ENCODE assay signal across 1 cellular context in the genomic region with DNA sequence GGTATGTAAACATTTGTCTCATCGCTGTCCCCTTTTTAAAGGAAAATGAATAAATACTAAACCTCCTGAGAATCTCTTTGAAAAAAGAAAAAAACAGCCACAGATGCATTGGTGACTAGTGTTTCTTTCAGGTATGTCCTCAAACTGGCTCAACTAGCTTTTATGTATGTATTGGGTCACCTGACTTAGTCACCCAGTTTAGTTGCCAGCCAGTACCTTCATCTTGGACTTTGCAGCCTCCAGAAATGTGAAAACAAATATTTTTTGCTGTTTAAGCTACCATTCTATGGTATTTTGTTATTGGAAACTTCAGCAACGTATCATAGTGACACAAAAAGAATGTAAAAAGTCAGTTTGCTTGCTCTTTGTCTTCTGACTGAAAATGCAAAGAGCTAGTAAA.
TF ChIP-seq lines count a peak whose summit lies in the region.

No MANE protein-coding gene starts in this region.

TF ChIP-seq in H1, 55 proteins besides CTCF, POLR2A, EP300 and RAD21:
- TF ChIP-seq EZH2 (IDR thresholded peaks at IDR 0.05; ENCODE audit: low read depth, low read length, severe bottlenecking) (no peak), FOSL1 (IDR thresholded peaks at IDR 0.05; ENCODE audit: insufficient read depth, low read depth, low read length) (no peak), EGR1 (IDR thresholded peaks at IDR 0.05; ENCODE audit: borderline replicate concordance, low read depth, low read length) (no peak), ZNF274 (IDR thresholded peaks at IDR 0.05; ENCODE audit: borderline replicate concordance, extremely low read depth, low read length) (no peak), RBBP5 (IDR thresholded peaks at IDR 0.05; ENCODE audit: borderline replicate concordance, low read depth, low read length) (no peak), MAFK (IDR thresholded peaks at IDR 0.05; ENCODE audit: low read depth, low read length) (no peak), SP2 (IDR thresholded peaks at IDR 0.05; ENCODE audit: low read length) (no peak), SUZ12 (IDR thresholded peaks at IDR 0.05; ENCODE audit: low read length) (no peak), SAP30 (IDR thresholded peaks at IDR 0.05; ENCODE audit: insufficient read depth, insufficient replicate concordance, low read length) (no peak), RFX5 (IDR thresholded peaks at IDR 0.05; ENCODE audit: borderline replicate concordance, low read depth, low read length) (no peak), HDAC6 (IDR thresholded peaks at IDR 0.05; ENCODE audit: low read depth, low read length) (no peak), GTF2F1 (IDR thresholded peaks at IDR 0.05; ENCODE audit: borderline replicate concordance, low read depth, low read length) (no peak), TEAD4 (IDR thresholded peaks at IDR 0.05; ENCODE audit: low read depth, low read length) (no peak)
- TF ChIP-seq, protein P1, sequence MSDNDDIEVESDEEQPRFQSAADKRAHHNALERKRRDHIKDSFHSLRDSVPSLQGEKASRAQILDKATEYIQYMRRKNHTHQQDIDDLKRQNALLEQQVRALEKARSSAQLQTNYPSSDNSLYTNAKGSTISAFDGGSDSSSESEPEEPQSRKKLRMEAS (IDR thresholded peaks at IDR 0.05), result no peak
